ENCODE assay signal across 8 cellular contexts in genomic region chr3:65597225-65597951, GRCh38.
DNase-seq lines count a peak whose midpoint lies in the region; ATAC-seq, FAIRE-seq and TF ChIP-seq lines count a peak whose summit lies in the region.

No MANE protein-coding gene starts in this region.

- H3K4me2 ChIP-seq in H1 (ENCODE audit: insufficient read depth in 1 of 2, low read depth in 2 of 2, low read length in 2 of 2), result peak overlapping the region; percentile 80 to 85
- H3K4me2 ChIP-seq in mesenchymal stem cell (ENCODE audit: low read length, poor library complexity, severe bottlenecking), result peak overlapping the region; percentile 88

- peak; percentile 28 for FAIRE-seq in H1 (lab: Jason Lieb, UNC)

- H3K9ac ChIP-seq in H1 (replicated peaks in 1 of 4; ENCODE audit: extremely low read depth in 1 of 4, low read depth in 3 of 4, low read length in 3 of 4) (peak overlapping the region; percentile 80 to 96 (median 92)), mesenchymal stem cell (ENCODE audit: low read length) (peak overlapping the region; percentile 60)

- TF ChIP-seq RAD21 in H1 (IDR thresholded peaks at IDR 0.05 in 1 of 2, conservative IDR thresholded peaks at IDR 0.05 in 1 of 2; ENCODE audit: low read depth in 2 of 2, low read length in 2 of 2), result no peak

- no peaks in the 10 kb centered on the region for H4K20me1 ChIP-seq in H1 (replicated peaks in 1 of 2; ENCODE audit: control insufficient read depth in 1 of 2, insufficient read depth in 2 of 2, low read length in 2 of 2)

- CTCF ChIA-PET in MCF 10A (lab: Yijun Ruan, JAX) (interaction anchor here (1.2 kb wide), 1 partner anchor 12 kb away, joined by 3 read pairs; no protein-coding TSS in a partner anchor), H1 (lab: Charles Lee; ENCODE audit: partially characterized antibody) (interaction anchor here (0.7 to 1.8 kb wide), 7 partner anchors 16 to 76 kb away, joined by 3 to 13 read pairs (median 4); no protein-coding TSS in a partner anchor)

- TF ChIP-seq EP300 in H1 (IDR thresholded peaks at IDR 0.05; ENCODE audit: borderline replicate concordance in 1 of 2, low read depth in 2 of 2, low read length in 2 of 2), result no peak

- no peaks in the 10 kb centered on the region for H3K27me3 Mint-ChIP-seq in MCF 10A (ENCODE audit: insufficient read depth, unreplicated experiment)

- H3K4me3 Mint-ChIP-seq in MCF 10A (ENCODE audit: unreplicated experiment), result no peak overlapping the region

- no peak overlapping the region for H2BK20ac ChIP-seq in H1 (ENCODE audit: low read length)

- peak overlapping the region; percentile 32; the same call in 1 of the 2 replicates for H2BK15ac ChIP-seq in H1 (ENCODE audit: low read length)
- no peak overlapping the region for H2BK15ac ChIP-seq in mesenchymal stem cell (ENCODE audit: low read depth, poor library complexity, severe bottlenecking)

- H2AFZ ChIP-seq in H1 (ENCODE audit: low read length) (no peak overlapping the region), mesenchymal stem cell (ENCODE audit: low read depth, low read length) (no peak overlapping the region)

- DNase-seq in breast epithelium (ENCODE audit: low spot score in 2 of 2) (peak in 1 of 2 donors; percentile 58), MCF 10A (ENCODE audit: unreplicated experiment) (no peak), H1 (ENCODE audit: low read depth in 1 of 2, low spot score in 2 of 2) (peak; percentile 79 to 88), mesenchymal stem cell (no peak), aorta (peak in 1 of 2 donors; percentile 75), COR-L47 (lab: John Stamatoyannopoulos, UW) (no peak)
- no peak for DNase-seq in activated CD8-positive, alpha-beta memory T cell treated with anti-CD3 and anti-CD28 coated beads for 24 hours

- peak overlapping the region; percentile 93 for H4K5ac ChIP-seq in H1 (ENCODE audit: insufficient read length, low read depth, low read length)

- H2BK5ac ChIP-seq in H1 (ENCODE audit: low read depth, low read length) (peak overlapping the region; percentile 97), mesenchymal stem cell (ENCODE audit: low read depth, low read length, poor library complexity, severe bottlenecking) (no peak overlapping the region)

- WGBS in H1 (ENCODE audit: extremely low coverage in 1 of 2, insufficient coverage in 1 of 2, insufficient read length in 1 of 2, insufficient replicate concordance in 2 of 2, low coverage in 1 of 2, low lambda C conversion rate in 2 of 2, missing lambda C conversion rate in 1 of 2), 2 experiments, result 1% methylated on average over 21 of the region's 34 CpGs; no CpG with 5 or more reads in 1 of the 2 experiments
- 3% methylated on average over 29 of the region's 34 CpGs for WGBS in mesenchymal stem cell
- 3 to 4% methylated on average over 29 to 34 of the region's 34 CpGs for WGBS in aorta, 2 donors

- TF ChIP-seq CTCF in breast epithelium (IDR thresholded peaks at IDR 0.05) (no peak), MCF 10A (IDR thresholded peaks at IDR 0.05; ENCODE audit: unreplicated experiment) (no peak), H1 (IDR thresholded peaks at IDR 0.05; ENCODE audit: control extremely low read depth in 1 of 3, insufficient read depth in 1 of 3, low read depth in 1 of 3, low read length in 3 of 3) (no peak)

- H2BK120ac ChIP-seq in H1 (replicated peaks; ENCODE audit: low read depth, low read length) (peak overlapping the region; percentile 68), mesenchymal stem cell (ENCODE audit: low read depth, low read length) (peak overlapping the region; percentile 27)

- H3K23me2 ChIP-seq in H1 (ENCODE audit: low read depth, low read length), result peaks cover 15% of the 10 kb centered on the region

- TF ChIP-seq POLR2A in breast epithelium (IDR thresholded peaks at IDR 0.05) (no peak), H1 (IDR thresholded peaks at IDR 0.05; ENCODE audit: control extremely low read depth in 1 of 2, low read depth in 2 of 2, low read length in 2 of 2) (peak; percentile 45 to 50)

- H4K91ac ChIP-seq in H1 (replicated peaks; ENCODE audit: insufficient read length, low read length) (peak overlapping the region; percentile 96), mesenchymal stem cell (ENCODE audit: low read length) (peak overlapping the region; percentile 48)

- H3K27me3 ChIP-seq in breast epithelium, result no peaks in the 10 kb centered on the region
- no peaks in the 10 kb centered on the region for H3K27me3 ChIP-seq in H1 (replicated peaks in 1 of 4; ENCODE audit: control insufficient read depth in 3 of 4, extremely low read depth in 1 of 4, insufficient read depth in 3 of 4, low read length in 3 of 4)
- peaks cover 0 to 5% of the 10 kb centered on the region in 2 experiments for H3K27me3 ChIP-seq in mesenchymal stem cell (ENCODE audit: control insufficient read depth in 1 of 2, insufficient read depth in 1 of 2, low read length in 2 of 2)
- no peaks in the 10 kb centered on the region for H3K27me3 ChIP-seq in aorta (ENCODE audit: control insufficient read depth in 1 of 2, insufficient read depth in 2 of 2, low read length in 1 of 2)

- no peaks in the 10 kb centered on the region for H3K36me3 Mint-ChIP-seq in MCF 10A (ENCODE audit: insufficient read depth, unreplicated experiment)

- peak overlapping the region; percentile 97; the same call in 1 of the 2 replicates for H4K8ac ChIP-seq in H1 (ENCODE audit: extremely low read depth, insufficient read depth, low read length)
- no peak overlapping the region for H4K8ac ChIP-seq in mesenchymal stem cell (ENCODE audit: low read length)

- no peaks in the 10 kb centered on the region for H3K9me3 Mint-ChIP-seq in MCF 10A (ENCODE audit: unreplicated experiment)

- H3K14ac ChIP-seq in H1 (ENCODE audit: insufficient read length), result no peak overlapping the region
- peak overlapping the region in 1 of 2 experiments; percentile 61 for H3K14ac ChIP-seq in mesenchymal stem cell (ENCODE audit: low read length in 2 of 2)

- peaks cover 2% of the 10 kb centered on the region; the same call in 1 of the 2 replicates for H3K79me1 ChIP-seq in H1 (ENCODE audit: low read depth, low read length)
- peaks cover 13% of the 10 kb centered on the region for H3K79me1 ChIP-seq in mesenchymal stem cell (replicated peaks; ENCODE audit: low read length, poor library complexity, severe bottlenecking)

- H3K18ac ChIP-seq in H1 (ENCODE audit: extremely low read depth, low read length) (peak overlapping the region; percentile 93), mesenchymal stem cell (ENCODE audit: low read depth in 1 of 2, low read length in 2 of 2) (peak overlapping the region in 1 of 2 experiments; percentile 57)

- no peak overlapping the region for H3K27ac Mint-ChIP-seq in MCF 10A (ENCODE audit: low read depth, unreplicated experiment)

- H3K27ac ChIP-seq in breast epithelium (peak overlapping the region in 1 of 2 donors; percentile 12), H1 (ENCODE audit: low read depth, low read length) (peak overlapping the region; percentile 98), mesenchymal stem cell (ENCODE audit: low read length, poor library complexity, severe bottlenecking) (no peak overlapping the region), aorta (ENCODE audit: low read depth in 1 of 2, low read length in 2 of 2) (no peak overlapping the region)

- H2AK5ac ChIP-seq in H1 (ENCODE audit: low read depth, low read length), result no peak overlapping the region
- no peak overlapping the region for H2AK5ac ChIP-seq in mesenchymal stem cell (ENCODE audit: low read length, severe bottlenecking)

- peaks cover 5% of the 10 kb centered on the region for H3K4me1 Mint-ChIP-seq in MCF 10A (ENCODE audit: insufficient read depth, unreplicated experiment)

- intact Hi-C loops in breast epithelium (cut with DNase I; ENCODE audit: low total_unique reads), result no loop called here
- intact Hi-C loops in MCF 10A (cut with micrococcal nuclease), result no loop called here
- intact Hi-C loops in aorta (cut with DNase I), result no loop called here

- BruUV-seq in MCF 10A (replicated peaks; lab: Mats Ljungman, UMichigan), result no TSS peak

- H3K79me2 ChIP-seq in H1 (ENCODE audit: control insufficient read depth in 1 of 2, insufficient read depth in 2 of 2, low read length in 2 of 2), result peaks cover 0 to 56% of the 10 kb centered on the region in 2 experiments; a peak in 3 of 4 replicates

- no peaks in the 10 kb centered on the region for H3K36me3 ChIP-seq in breast epithelium
- no peaks in the 10 kb centered on the region for H3K36me3 ChIP-seq in H1 (ENCODE audit: control insufficient read depth in 2 of 4, insufficient read depth in 4 of 4, low read length in 3 of 4)
- no peaks in the 10 kb centered on the region for H3K36me3 ChIP-seq in mesenchymal stem cell (ENCODE audit: control insufficient read depth in 1 of 2, insufficient read depth in 2 of 2, low read depth in 1 of 2, low read length in 2 of 2)
- no peaks in the 10 kb centered on the region for H3K36me3 ChIP-seq in aorta (ENCODE audit: control insufficient read depth in 1 of 2, insufficient read depth in 2 of 2, low read length in 1 of 2)

- ATAC-seq in aorta (ENCODE audit: low FRiP score) (peak; percentile 52), GM21360 (IDR thresholded peaks at IDR 0.05; ENCODE audit: unreplicated experiment) (no peak)

- H3K4me1 ChIP-seq in breast epithelium, result peaks cover 3 to 4% of the 10 kb centered on the region in 2 donors
- peaks cover 6 to 27% (median 19%) of the 10 kb centered on the region in 4 experiments; a peak in 6 of 7 replicates for H3K4me1 ChIP-seq in H1 (replicated peaks in 1 of 4; ENCODE audit: control insufficient read depth in 3 of 4, insufficient read depth in 4 of 4, low read length in 3 of 4)
- peaks cover 13% of the 10 kb centered on the region for H3K4me1 ChIP-seq in mesenchymal stem cell (ENCODE audit: control insufficient read depth, insufficient read depth, low read depth, low read length)
- H3K4me1 ChIP-seq in aorta (ENCODE audit: control insufficient read depth in 1 of 2, insufficient read depth in 2 of 2, low read length in 2 of 2), result peaks cover 0 to 3% of the 10 kb centered on the region in 2 donors

- H3K4me3 ChIP-seq in breast epithelium, result peak overlapping the region; percentile 15 to 58 (median 43)
- H3K4me3 ChIP-seq in H1 (ENCODE audit: extremely low read depth in 1 of 4, insufficient read depth in 2 of 4, low read depth in 3 of 4, low read length in 4 of 4), result peak overlapping the region; percentile 65 to 87 (median 69)
- H3K4me3 ChIP-seq in mesenchymal stem cell (ENCODE audit: insufficient read depth in 1 of 2, low read depth in 1 of 2, low read length in 2 of 2), result peak overlapping the region; percentile 40 to 73
- H3K4me3 ChIP-seq in aorta (ENCODE audit: low read length in 2 of 2), result peak overlapping the region; percentile 27 to 55

- no peak overlapping the region for H3K23ac ChIP-seq in H1 (ENCODE audit: insufficient read length)
- no peak overlapping the region for H3K23ac ChIP-seq in mesenchymal stem cell (ENCODE audit: low read length in 2 of 2)

- H3K56ac ChIP-seq in H1 (replicated peaks; ENCODE audit: insufficient read length, low read depth, low read length), result peak overlapping the region; percentile 95

- POLR2A ChIA-PET in MCF 10A (lab: Yijun Ruan, JAX), result interaction anchor here (0.5 kb wide), 1 partner anchor 139 kb away, joined by 4 read pairs; no protein-coding TSS in a partner anchor
- POLR2A ChIA-PET in H1 (lab: Charles Lee; ENCODE audit: partially characterized antibody), result interaction anchor here (0.6 to 3.8 kb wide), 33 partner anchors 10 to 1158 kb away, joined by 3 to 31 read pairs (median 4); no protein-coding TSS in a partner anchor

- H3K4ac ChIP-seq in H1 (replicated peaks; ENCODE audit: insufficient read length, low read depth, low read length), result peak overlapping the region; percentile 82
- H3K4ac ChIP-seq in mesenchymal stem cell (ENCODE audit: low read depth in 1 of 2, low read length in 2 of 2), result no peak overlapping the region

- H3K9me3 ChIP-seq in breast epithelium (no peaks in the 10 kb centered on the region), H1 (ENCODE audit: insufficient read depth in 2 of 2, low read depth in 1 of 2, low read length in 1 of 2) (no peaks in the 10 kb centered on the region), mesenchymal stem cell (ENCODE audit: control insufficient read depth, low read length) (no peaks in the 10 kb centered on the region), aorta (ENCODE audit: control insufficient read depth, low read length) (no peaks in the 10 kb centered on the region)

- H2BK12ac ChIP-seq in H1 (ENCODE audit: low read depth, low read length), result peak overlapping the region; percentile 62; the same call in 1 of the 2 replicates
- H2BK12ac ChIP-seq in mesenchymal stem cell (ENCODE audit: low read length in 2 of 2), result peak overlapping the region in 1 of 2 experiments; percentile 63

Comparison
In these comparisons a context has a peak if more than half of its experiments do, and no peak if none do; other contexts are left out.
1. DNase-seq: peak in H1 (2 of 2); none in MCF 10A (single experiment), mesenchymal stem cell (single experiment), activated CD8-positive, alpha-beta memory T cell treated with anti-CD3 and anti-CD28 coated beads for 24 hours (single experiment) and COR-L47 (single experiment).
2. Peak in every context shown above with its lines, with median percentiles within 50 percentile points of each other: H3K4me3 ChIP-seq.